In the genomic region with DNA sequence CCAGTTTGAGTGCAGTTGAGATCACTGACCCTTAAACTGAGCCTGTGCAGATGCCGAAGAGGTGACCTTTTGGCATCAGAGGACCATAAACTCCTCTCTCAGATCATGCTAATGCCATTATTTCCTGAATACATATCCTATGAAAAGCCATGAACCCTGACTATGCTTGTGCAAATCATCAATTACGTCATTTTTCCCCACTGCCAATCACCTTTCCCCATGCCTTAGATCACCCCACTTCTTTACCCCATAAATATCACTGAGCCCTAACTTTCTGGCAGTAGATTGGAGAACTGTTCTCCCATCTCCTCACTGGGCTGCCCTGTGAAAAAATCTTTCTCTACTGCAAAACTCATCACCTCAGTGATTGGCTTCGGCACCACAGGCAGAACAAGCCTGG, we compare ENCODE assay signal across 29 cellular contexts. TPM values are rescaled to one million over a fixed set of nuclear protein-coding genes. Genes with fewer than 3 reads are reported as not detected.
"Had no signal": no experiment of that assay in that cellular context is flagged by ENCODE, and none has a peak within 500 bp of the region (broad histone marks: within the 10 kb centered on the region; RNA-seq: fewer than 3 reads in every experiment).

No MANE protein-coding gene starts in this region.

- H3K4me1 ChIP-seq: left ventricle myocardium inferior, pancreas, prostate gland, sigmoid colon, spleen, tibial nerve, upper lobe of left lung, vagina had no signal

- H3K27ac ChIP-seq: hepatocyte, left ventricle myocardium inferior, pancreas, prostate gland, sigmoid colon, spleen, tibial nerve, upper lobe of left lung, vagina had no signal

- H3K4me2 ChIP-seq: hepatocyte had no signal

- H3K79me2 ChIP-seq: hepatocyte had no signal

- H3K4me1 Mint-ChIP-seq: memory B cell; naive thymus-derived CD8-positive, alpha-beta T cell; stimulated activated effector memory CD8-positive, alpha-beta T cell treated with anti-CD3 and anti-CD28 coated beads, Interleukin-12 subunit alpha, Interleukin-12 subunit beta, amount 100 ng/mL, for 72 hours; stimulated activated naive CD8-positive, alpha-beta T cell treated with anti-CD3 and anti-CD28 coated beads, Interleukin-15, amount 100 ng/mL, for 72 hours had no signal

- H2AFZ ChIP-seq: hepatocyte had no signal

- H3K27ac Mint-ChIP-seq: memory B cell; nephron; stimulated activated effector memory CD8-positive, alpha-beta T cell treated with anti-CD3 and anti-CD28 coated beads, Interleukin-12 subunit alpha, Interleukin-12 subunit beta, amount 100 ng/mL, for 72 hours; stimulated activated naive CD8-positive, alpha-beta T cell treated with anti-CD3 and anti-CD28 coated beads, Interleukin-15, amount 100 ng/mL, for 72 hours had no signal

- H3K36me3 ChIP-seq: left ventricle myocardium inferior, pancreas, prostate gland, sigmoid colon, spleen, tibial nerve, upper lobe of left lung, vagina had no signal

- DNase-seq: islet precursor cell; left ventricle myocardium inferior; naive thymus-derived CD8-positive, alpha-beta T cell; pancreas; posterior cingulate gyrus; retina; right cardiac atrium; sigmoid colon; small intestine; spleen; stimulated activated CD4-positive, alpha-beta T cell treated with anti-CD3 and anti-CD28 coated beads, Interleukin-4, amount 100 ng/mL, for 24 hours; stimulated activated naive CD4-positive, alpha-beta T cell treated with Interleukin-2 at 50 U/mL for 16 hours; stimulated activated naive CD8-positive, alpha-beta T cell treated with anti-CD3 and anti-CD28 coated beads, Interleukin-15, amount 100 ng/mL, for 72 hours; substantia nigra; upper lobe of left lung had no signal

- H3K27me3 ChIP-seq: hepatocyte, pancreas, sigmoid colon, spleen, tibial nerve, upper lobe of left lung, vagina had no signal

- H3K9me3 Mint-ChIP-seq: stimulated activated effector memory CD8-positive, alpha-beta T cell treated with anti-CD3 and anti-CD28 coated beads, Interleukin-12 subunit alpha, Interleukin-12 subunit beta, amount 100 ng/mL, for 72 hours; stimulated activated naive CD8-positive, alpha-beta T cell treated with anti-CD3 and anti-CD28 coated beads, Interleukin-15, amount 100 ng/mL, for 72 hours had no signal

- H3K36me3 Mint-ChIP-seq: memory B cell; stimulated activated effector memory CD8-positive, alpha-beta T cell treated with anti-CD3 and anti-CD28 coated beads, Interleukin-12 subunit alpha, Interleukin-12 subunit beta, amount 100 ng/mL, for 72 hours had no signal

- H3K27me3 Mint-ChIP-seq: stimulated activated naive CD8-positive, alpha-beta T cell treated with anti-CD3 and anti-CD28 coated beads, Interleukin-15, amount 100 ng/mL, for 72 hours had no signal

- H3K4me3 Mint-ChIP-seq: memory B cell; naive thymus-derived CD8-positive, alpha-beta T cell; nephron; stimulated activated effector memory CD8-positive, alpha-beta T cell treated with anti-CD3 and anti-CD28 coated beads, Interleukin-12 subunit alpha, Interleukin-12 subunit beta, amount 100 ng/mL, for 72 hours; stimulated activated naive CD8-positive, alpha-beta T cell treated with anti-CD3 and anti-CD28 coated beads, Interleukin-15, amount 100 ng/mL, for 72 hours had no signal

- H3K4me3 ChIP-seq: hepatocyte, left ventricle myocardium inferior, lung, pancreas, prostate gland, sigmoid colon, spleen, tibial nerve, upper lobe of left lung, vagina had no signal

- ATAC-seq: naive thymus-derived CD8-positive, alpha-beta T cell; pancreas; right cardiac atrium; stimulated activated effector memory CD8-positive, alpha-beta T cell treated with anti-CD3 and anti-CD28 coated beads, Interleukin-12 subunit alpha, Interleukin-12 subunit beta, amount 100 ng/mL, for 72 hours; stimulated activated naive CD8-positive, alpha-beta T cell treated with anti-CD3 and anti-CD28 coated beads, Interleukin-15, amount 100 ng/mL, for 72 hours had no signal

- H3K9me3 ChIP-seq: pancreas, prostate gland, sigmoid colon, upper lobe of left lung, vagina had no signal

RNA-seq across cellular contexts. Expression of gene MTNR1B, which starts 32.9 kb away (rescaled TPM):
- total RNA-seq: kidney epithelial cell; left ventricle myocardium inferior; lower leg skin; lung; mucosa of gallbladder; naive thymus-derived CD8-positive, alpha-beta T cell; omental fat pad; pancreas; right cardiac atrium; sigmoid colon; spleen; temporal lobe; tibial nerve; upper lobe of left lung; urinary bladder; vagina had no signal
- polyA plus RNA-seq: lung; naive thymus-derived CD8-positive, alpha-beta T cell; right cardiac atrium; sigmoid colon; small intestine; spleen; urinary bladder had no signal
